1 cellular context compared by ENCODE assay signal in the genomic region with DNA sequence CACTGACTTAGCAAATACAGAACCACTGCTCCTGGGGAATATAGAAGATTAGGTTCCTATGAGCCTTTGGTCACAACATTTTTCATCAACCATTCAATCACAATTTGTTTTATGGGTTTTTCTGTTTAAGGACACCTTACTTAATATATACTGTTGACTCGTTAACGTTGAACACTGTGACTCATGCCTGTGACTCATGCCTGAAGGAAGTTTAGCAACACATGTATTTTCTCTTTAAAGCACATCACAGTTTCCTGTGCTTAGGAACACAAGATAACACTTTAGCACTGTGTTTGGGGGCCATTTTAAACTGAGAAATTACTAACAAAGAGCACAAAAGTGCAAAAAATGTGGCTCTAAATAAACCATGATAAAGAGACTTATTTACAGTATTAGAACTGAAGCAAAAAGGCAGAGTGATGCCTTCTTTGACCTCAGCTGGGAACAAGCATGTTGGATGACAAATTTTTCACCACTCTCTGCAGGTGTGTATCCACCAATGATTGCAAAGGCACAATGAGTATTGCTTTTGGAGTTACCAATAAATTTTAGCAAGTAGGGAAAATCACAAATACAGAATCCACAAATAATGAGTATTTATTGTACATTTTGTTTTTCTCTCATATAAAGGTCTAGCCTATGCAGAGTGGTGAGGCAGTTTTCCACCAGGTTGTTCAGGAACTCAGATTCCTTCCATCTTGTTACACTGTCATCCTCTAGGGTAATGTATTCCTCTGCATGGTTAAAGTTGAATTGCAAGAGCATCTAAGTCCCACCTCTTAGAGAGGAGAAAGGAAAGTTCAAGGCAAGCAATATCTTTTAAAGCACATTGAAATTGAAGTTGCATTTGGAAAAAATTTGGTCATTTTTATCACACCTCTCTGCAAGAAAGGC.
TF ChIP-seq lines count a peak whose summit lies in the region.

No MANE protein-coding gene starts in this region.

TF ChIP-seq in HEK293, 187 proteins besides CTCF, POLR2A, EP300 and RAD21 (continued from another document and continues in another):
- TF ChIP-seq, protein P1, sequence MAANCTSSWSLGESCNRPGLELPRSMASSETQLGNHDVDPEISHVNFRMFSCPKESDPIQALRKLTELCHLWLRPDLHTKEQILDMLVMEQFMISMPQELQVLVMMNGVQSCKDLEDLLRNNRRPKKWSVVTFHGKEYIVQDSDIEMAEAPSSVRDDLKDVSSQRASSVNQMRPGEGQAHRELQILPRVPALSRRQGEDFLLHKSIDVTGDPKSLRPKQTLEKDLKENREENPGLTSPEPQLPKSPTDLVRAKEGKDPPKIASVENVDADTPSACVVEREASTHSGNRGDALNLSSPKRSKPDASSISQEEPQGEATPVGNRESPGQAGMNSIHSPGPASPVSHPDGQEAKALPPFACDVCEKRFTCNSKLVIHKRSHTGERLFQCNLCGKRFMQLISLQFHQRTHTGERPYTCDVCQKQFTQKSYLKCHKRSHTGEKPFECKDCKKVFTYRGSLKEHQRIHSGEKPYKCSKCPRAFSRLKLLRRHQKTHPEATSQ (tag by site-specific recombination; IDR thresholded peaks at IDR 0.05) = no peak
- TF ChIP-seq, protein P2, sequence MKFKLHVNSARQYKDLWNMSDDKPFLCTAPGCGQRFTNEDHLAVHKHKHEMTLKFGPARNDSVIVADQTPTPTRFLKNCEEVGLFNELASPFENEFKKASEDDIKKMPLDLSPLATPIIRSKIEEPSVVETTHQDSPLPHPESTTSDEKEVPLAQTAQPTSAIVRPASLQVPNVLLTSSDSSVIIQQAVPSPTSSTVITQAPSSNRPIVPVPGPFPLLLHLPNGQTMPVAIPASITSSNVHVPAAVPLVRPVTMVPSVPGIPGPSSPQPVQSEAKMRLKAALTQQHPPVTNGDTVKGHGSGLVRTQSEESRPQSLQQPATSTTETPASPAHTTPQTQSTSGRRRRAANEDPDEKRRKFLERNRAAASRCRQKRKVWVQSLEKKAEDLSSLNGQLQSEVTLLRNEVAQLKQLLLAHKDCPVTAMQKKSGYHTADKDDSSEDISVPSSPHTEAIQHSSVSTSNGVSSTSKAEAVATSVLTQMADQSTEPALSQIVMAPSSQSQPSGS (tag by site-specific recombination; IDR thresholded peaks at IDR 0.05; ENCODE audit: low read depth) = no peak
- TF ChIP-seq, protein P3, sequence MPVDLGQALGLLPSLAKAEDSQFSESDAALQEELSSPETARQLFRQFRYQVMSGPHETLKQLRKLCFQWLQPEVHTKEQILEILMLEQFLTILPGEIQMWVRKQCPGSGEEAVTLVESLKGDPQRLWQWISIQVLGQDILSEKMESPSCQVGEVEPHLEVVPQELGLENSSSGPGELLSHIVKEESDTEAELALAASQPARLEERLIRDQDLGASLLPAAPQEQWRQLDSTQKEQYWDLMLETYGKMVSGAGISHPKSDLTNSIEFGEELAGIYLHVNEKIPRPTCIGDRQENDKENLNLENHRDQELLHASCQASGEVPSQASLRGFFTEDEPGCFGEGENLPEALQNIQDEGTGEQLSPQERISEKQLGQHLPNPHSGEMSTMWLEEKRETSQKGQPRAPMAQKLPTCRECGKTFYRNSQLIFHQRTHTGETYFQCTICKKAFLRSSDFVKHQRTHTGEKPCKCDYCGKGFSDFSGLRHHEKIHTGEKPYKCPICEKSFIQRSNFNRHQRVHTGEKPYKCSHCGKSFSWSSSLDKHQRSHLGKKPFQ (tag by site-specific recombination; IDR thresholded peaks at IDR 0.05) = 0 out of 2 replicates have a peak, but pooled peaks have one; percentile 18
- TF ChIP-seq ZFP69B (tag by site-specific recombination; IDR thresholded peaks at IDR 0.05) = peak; percentile 76
- TF ChIP-seq, protein P4, sequence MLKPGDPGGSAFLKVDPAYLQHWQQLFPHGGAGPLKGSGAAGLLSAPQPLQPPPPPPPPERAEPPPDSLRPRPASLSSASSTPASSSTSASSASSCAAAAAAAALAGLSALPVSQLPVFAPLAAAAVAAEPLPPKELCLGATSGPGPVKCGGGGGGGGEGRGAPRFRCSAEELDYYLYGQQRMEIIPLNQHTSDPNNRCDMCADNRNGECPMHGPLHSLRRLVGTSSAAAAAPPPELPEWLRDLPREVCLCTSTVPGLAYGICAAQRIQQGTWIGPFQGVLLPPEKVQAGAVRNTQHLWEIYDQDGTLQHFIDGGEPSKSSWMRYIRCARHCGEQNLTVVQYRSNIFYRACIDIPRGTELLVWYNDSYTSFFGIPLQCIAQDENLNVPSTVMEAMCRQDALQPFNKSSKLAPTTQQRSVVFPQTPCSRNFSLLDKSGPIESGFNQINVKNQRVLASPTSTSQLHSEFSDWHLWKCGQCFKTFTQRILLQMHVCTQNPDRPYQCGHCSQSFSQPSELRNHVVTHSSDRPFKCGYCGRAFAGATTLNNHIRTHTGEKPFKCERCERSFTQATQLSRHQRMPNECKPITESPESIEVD (tag by site-specific recombination; IDR thresholded peaks at IDR 0.05) = peak; percentile 92
- TF ChIP-seq ZNF747 (tag by site-specific recombination; IDR thresholded peaks at IDR 0.05) = no peak
- TF ChIP-seq GLI2 (tag by site-specific recombination; IDR thresholded peaks at IDR 0.05; ENCODE audit: borderline replicate concordance, low read depth) = 0 out of 2 replicates have a peak, but pooled peaks have one; percentile 32
- peak; percentile 4; the same call in 1 of the 2 replicates for TF ChIP-seq ZNF654 (tag by site-specific recombination; IDR thresholded peaks at IDR 0.05; ENCODE audit: low read depth)
- TF ChIP-seq SCRT2 (tag by site-specific recombination; IDR thresholded peaks at IDR 0.05) = peak; percentile 78
- TF ChIP-seq, protein P5, sequence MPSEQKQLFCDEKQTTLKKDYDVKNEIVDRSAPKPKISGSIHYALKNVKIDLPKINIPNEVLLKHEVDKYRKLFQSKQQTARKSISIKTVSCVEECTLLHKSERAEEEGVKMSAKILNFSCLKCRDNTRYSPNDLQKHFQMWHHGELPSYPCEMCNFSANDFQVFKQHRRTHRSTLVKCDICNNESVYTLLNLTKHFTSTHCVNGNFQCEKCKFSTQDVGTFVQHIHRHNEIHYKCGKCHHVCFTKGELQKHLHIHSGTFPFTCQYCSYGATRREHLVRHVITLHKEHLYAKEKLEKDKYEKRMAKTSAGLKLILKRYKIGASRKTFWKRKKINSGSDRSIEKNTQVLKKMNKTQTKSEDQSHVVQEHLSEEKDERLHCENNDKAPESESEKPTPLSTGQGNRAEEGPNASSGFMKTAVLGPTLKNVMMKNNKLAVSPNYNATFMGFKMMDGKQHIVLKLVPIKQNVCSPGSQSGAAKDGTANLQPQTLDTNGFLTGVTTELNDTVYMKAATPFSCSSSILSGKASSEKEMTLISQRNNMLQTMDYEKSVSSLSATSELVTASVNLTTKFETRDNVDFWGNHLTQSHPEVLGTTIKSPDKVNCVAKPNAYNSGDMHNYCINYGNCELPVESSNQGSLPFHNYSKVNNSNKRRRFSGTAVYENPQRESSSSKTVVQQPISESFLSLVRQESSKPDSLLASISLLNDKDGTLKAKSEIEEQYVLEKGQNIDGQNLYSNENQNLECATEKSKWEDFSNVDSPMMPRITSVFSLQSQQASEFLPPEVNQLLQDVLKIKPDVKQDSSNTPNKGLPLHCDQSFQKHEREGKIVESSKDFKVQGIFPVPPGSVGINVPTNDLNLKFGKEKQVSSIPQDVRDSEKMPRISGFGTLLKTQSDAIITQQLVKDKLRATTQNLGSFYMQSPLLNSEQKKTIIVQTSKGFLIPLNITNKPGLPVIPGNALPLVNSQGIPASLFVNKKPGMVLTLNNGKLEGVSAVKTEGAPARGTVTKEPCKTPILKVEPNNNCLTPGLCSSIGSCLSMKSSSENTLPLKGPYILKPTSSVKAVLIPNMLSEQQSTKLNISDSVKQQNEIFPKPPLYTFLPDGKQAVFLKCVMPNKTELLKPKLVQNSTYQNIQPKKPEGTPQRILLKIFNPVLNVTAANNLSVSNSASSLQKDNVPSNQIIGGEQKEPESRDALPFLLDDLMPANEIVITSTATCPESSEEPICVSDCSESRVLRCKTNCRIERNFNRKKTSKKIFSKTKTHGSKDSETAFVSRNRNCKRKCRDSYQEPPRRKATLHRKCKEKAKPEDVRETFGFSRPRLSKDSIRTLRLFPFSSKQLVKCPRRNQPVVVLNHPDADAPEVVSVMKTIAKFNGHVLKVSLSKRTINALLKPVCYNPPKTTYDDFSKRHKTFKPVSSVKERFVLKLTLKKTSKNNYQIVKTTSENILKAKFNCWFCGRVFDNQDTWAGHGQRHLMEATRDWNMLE (tag by site-specific recombination; conservative IDR thresholded peaks at IDR 0.05; ENCODE audit: low read depth) = 0 out of 2 replicates have a peak, but pooled peaks have one; percentile 33
- no peak for TF ChIP-seq MYNN (tag by site-specific recombination; IDR thresholded peaks at IDR 0.05; ENCODE audit: borderline replicate concordance)
- TF ChIP-seq ZBTB20 (tag by site-specific recombination; IDR thresholded peaks at IDR 0.05) = peak; percentile 92
- TF ChIP-seq ZBTB21 (tag by site-specific recombination; IDR thresholded peaks at IDR 0.05) = peak; percentile 61; the same call in 1 of the 2 replicates
- no peak for TF ChIP-seq KLF7 (tag by site-specific recombination; IDR thresholded peaks at IDR 0.05; ENCODE audit: borderline replicate concordance)
- TF ChIP-seq, protein P6, sequence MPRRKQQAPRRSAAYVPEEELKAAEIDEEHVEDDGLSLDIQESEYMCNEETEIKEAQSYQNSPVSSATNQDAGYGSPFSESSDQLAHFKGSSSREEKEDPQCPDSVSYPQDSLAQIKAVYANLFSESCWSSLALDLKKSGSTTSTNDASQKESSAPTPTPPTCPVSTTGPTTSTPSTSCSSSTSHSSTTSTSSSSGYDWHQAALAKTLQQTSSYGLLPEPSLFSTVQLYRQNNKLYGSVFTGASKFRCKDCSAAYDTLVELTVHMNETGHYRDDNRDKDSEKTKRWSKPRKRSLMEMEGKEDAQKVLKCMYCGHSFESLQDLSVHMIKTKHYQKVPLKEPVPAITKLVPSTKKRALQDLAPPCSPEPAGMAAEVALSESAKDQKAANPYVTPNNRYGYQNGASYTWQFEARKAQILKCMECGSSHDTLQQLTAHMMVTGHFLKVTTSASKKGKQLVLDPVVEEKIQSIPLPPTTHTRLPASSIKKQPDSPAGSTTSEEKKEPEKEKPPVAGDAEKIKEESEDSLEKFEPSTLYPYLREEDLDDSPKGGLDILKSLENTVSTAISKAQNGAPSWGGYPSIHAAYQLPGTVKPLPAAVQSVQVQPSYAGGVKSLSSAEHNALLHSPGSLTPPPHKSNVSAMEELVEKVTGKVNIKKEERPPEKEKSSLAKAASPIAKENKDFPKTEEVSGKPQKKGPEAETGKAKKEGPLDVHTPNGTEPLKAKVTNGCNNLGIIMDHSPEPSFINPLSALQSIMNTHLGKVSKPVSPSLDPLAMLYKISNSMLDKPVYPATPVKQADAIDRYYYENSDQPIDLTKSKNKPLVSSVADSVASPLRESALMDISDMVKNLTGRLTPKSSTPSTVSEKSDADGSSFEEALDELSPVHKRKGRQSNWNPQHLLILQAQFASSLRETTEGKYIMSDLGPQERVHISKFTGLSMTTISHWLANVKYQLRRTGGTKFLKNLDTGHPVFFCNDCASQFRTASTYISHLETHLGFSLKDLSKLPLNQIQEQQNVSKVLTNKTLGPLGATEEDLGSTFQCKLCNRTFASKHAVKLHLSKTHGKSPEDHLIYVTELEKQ (tag by site-specific recombination; IDR thresholded peaks at IDR 0.05; ENCODE audit: borderline replicate concordance) = 0 out of 2 replicates have a peak, but pooled peaks have one; percentile 21
- TF ChIP-seq ZNF211 (tag by site-specific recombination; IDR thresholded peaks at IDR 0.05; ENCODE audit: low read depth) = 0 out of 2 replicates have a peak, but pooled peaks have one; percentile 57
- TF ChIP-seq ZNF555 (tag by site-specific recombination; conservative IDR thresholded peaks at IDR 0.05) = peak; percentile 87
- 0 out of 2 replicates have a peak, but pooled peaks have one; percentile 20 for TF ChIP-seq KLF8 (tag by site-specific recombination; IDR thresholded peaks at IDR 0.05)
- peak; percentile 88; the same call in 1 of the 2 replicates for TF ChIP-seq TRIM28 (IDR thresholded peaks at IDR 0.05; ENCODE audit: borderline replicate concordance, low read length)
- no peak for TF ChIP-seq ZIC2 (tag by site-specific recombination; IDR thresholded peaks at IDR 0.05)
- no peak for TF ChIP-seq ZSCAN16 (tag by site-specific recombination; IDR thresholded peaks at IDR 0.05)
- peak; percentile 59 for TF ChIP-seq ZXDB (tag by site-specific recombination; IDR thresholded peaks at IDR 0.05)
- TF ChIP-seq ZNF843 (tag by site-specific recombination; IDR thresholded peaks at IDR 0.05) = peak; percentile 64; the same call in 1 of the 2 replicates
- no peak for TF ChIP-seq ZNF701 (tag by site-specific recombination; IDR thresholded peaks at IDR 0.05)
- no peak for TF ChIP-seq ZNF658 (tag by site-specific recombination; IDR thresholded peaks at IDR 0.05)
- TF ChIP-seq, protein P7, sequence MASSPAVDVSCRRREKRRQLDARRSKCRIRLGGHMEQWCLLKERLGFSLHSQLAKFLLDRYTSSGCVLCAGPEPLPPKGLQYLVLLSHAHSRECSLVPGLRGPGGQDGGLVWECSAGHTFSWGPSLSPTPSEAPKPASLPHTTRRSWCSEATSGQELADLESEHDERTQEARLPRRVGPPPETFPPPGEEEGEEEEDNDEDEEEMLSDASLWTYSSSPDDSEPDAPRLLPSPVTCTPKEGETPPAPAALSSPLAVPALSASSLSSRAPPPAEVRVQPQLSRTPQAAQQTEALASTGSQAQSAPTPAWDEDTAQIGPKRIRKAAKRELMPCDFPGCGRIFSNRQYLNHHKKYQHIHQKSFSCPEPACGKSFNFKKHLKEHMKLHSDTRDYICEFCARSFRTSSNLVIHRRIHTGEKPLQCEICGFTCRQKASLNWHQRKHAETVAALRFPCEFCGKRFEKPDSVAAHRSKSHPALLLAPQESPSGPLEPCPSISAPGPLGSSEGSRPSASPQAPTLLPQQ (tag by site-specific recombination; IDR thresholded peaks at IDR 0.05) = 0 out of 2 replicates have a peak, but pooled peaks have one; percentile 46
- TF ChIP-seq ZNF600 (tag by site-specific recombination; IDR thresholded peaks at IDR 0.05) = peak; percentile 87
- TF ChIP-seq ZNF629 (tag by site-specific recombination; IDR thresholded peaks at IDR 0.05) = peak; percentile 86
- TF ChIP-seq ZNF558 (tag by site-specific recombination; IDR thresholded peaks at IDR 0.05) = peak; percentile 37; the same call in 1 of the 2 replicates
- TF ChIP-seq ZNF366 (tag by site-specific recombination; conservative IDR thresholded peaks at IDR 0.05) = peak; percentile 56
- no peak for TF ChIP-seq HOXA7 (CRISPR knock-in tag; IDR thresholded peaks at IDR 0.05; ENCODE audit: borderline replicate concordance)
- no peak for TF ChIP-seq SCRT1 (tag by site-specific recombination; IDR thresholded peaks at IDR 0.05; ENCODE audit: borderline replicate concordance)
- TF ChIP-seq SP7 (tag by site-specific recombination; IDR thresholded peaks at IDR 0.05) = peak; percentile 92
- TF ChIP-seq ZNF10 (tag by site-specific recombination; IDR thresholded peaks at IDR 0.05) = no peak
- TF ChIP-seq ZNF707 (tag by site-specific recombination; IDR thresholded peaks at IDR 0.05) = no peak
- TF ChIP-seq ZFHX2 (tag by site-specific recombination; conservative IDR thresholded peaks at IDR 0.05) = no peak
- TF ChIP-seq SETDB1 (IDR thresholded peaks at IDR 0.05; ENCODE audit: insufficient read length, low read length) = peak; percentile 82
